ENCODE assay signal across 8 cellular contexts in the genomic region with DNA sequence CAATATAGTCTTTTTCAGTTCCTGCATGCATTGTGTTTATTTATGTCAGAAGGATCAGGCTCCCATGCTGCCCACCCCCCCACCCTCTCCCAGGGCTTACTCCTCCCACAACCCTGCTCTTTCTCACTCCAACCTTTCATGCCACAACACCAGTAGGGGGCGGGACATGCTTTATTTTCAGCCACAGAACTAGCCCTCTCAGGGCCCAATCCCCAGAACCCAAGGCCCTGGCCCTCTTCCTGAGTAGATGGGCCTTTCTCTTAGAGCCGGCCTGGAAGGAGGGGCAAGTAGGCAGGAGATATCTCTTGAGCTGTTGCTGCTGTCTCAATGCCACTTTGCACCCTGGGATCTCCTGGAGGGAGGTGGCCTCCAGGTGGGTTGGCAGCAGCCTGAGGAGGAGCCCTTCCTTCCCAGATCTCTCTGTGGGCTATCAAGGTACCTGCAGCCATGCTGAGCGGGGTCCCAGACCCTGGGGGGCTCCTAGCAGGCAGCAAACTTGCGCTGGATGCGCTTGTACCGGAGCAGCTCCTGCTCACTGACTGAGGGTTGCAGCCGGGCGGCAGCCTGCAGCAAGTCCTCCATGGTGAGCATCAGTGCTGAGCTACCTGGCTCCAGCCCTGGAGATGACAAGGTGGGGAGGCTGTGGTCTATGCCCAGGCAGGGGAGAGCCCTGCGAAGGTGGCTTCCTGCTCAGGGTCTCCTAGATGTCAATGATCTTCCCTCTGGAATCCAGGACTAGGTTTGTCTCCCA. TPM values are rescaled to one million over a fixed set of nuclear protein-coding genes. Genes with fewer than 3 reads are reported as not detected.
DNase-seq lines count a peak whose midpoint lies in the region; ATAC-seq and TF ChIP-seq lines count a peak whose summit lies in the region.

No MANE protein-coding gene starts in this region.

- no peak for ATAC-seq in upper lobe of right lung
- no peak for ATAC-seq in HG02678 (IDR thresholded peaks at IDR 0.05; ENCODE audit: unreplicated experiment)

- TF ChIP-seq CTCF in AG09319 (IDR thresholded peaks at IDR 0.05; ENCODE audit: low read depth, low read length) (peak; percentile 17), GM12874 (IDR thresholded peaks at IDR 0.05; ENCODE audit: insufficient read depth, low read depth, low read length) (peak; percentile 26; the same call in 1 of the 2 replicates), chondrocyte (IDR thresholded peaks at IDR 0.05) (peak; percentile 64), upper lobe of right lung (IDR thresholded peaks at IDR 0.05) (no peak)

- H3K4me1 Mint-ChIP-seq in chondrocyte (ENCODE audit: low read depth): peaks cover 19% of the 10 kb centered on the region

- H3K9me3 ChIP-seq in upper lobe of right lung: no peaks in the 10 kb centered on the region

- no peak overlapping the region for H3K27ac ChIP-seq in upper lobe of right lung

- H3K27ac Mint-ChIP-seq in chondrocyte (ENCODE audit: unreplicated experiment): no peak overlapping the region

- no peak overlapping the region for H3K4me3 ChIP-seq in upper lobe of right lung

- H3K27me3 ChIP-seq in upper lobe of right lung: no peaks in the 10 kb centered on the region

- H3K36me3 Mint-ChIP-seq in chondrocyte (ENCODE audit: low read depth): peaks cover 11% of the 10 kb centered on the region

- H3K9me3 Mint-ChIP-seq in chondrocyte (ENCODE audit: low read depth): no peaks in the 10 kb centered on the region

- no peak overlapping the region for H3K4me3 Mint-ChIP-seq in chondrocyte (ENCODE audit: unreplicated experiment)

- DNase-seq in AG09319 (ENCODE audit: extremely low read depth, low read depth) (no peak), OCI-M1 (lab: John Stamatoyannopoulos, UW) (peak; percentile 89), chondrocyte (ENCODE audit: low spot score) (no peak), upper lobe of right lung (no peak)
- DNase-seq in stimulated activated CD4-positive, alpha-beta T cell treated with anti-CD3 and anti-CD28 coated beads, Interleukin-4, amount 100 ng/mL, for 24 hours: peak; percentile 41
- no peak for DNase-seq in NK-92 treated with Interleukin-12 subunit alpha and Interleukin-12 subunit beta, amount 100 ng/mL, for 24 hours (lab: John Stamatoyannopoulos, UW)

- H3K36me3 ChIP-seq in upper lobe of right lung: peaks cover 53% of the 10 kb centered on the region

- no peaks in the 10 kb centered on the region for H3K27me3 Mint-ChIP-seq in chondrocyte (ENCODE audit: low read depth)

- intact Hi-C loops in upper lobe of right lung (cut with DNase I): no loop called here

- peaks cover 19% of the 10 kb centered on the region for H3K4me1 ChIP-seq in upper lobe of right lung

RNA-seq across cellular contexts. Expression of gene GNMT, which starts 3.5 kb away (rescaled TPM):
- total RNA-seq in chondrocyte (0.53 TPM in 1 of 3 replicates, not detected in the others), upper lobe of right lung (1.4 TPM)

RNA-seq across cellular contexts. Expression of gene PEX6, which starts 15.0 kb away (rescaled TPM):
- total RNA-seq in chondrocyte (16.0 to 30.5 TPM (median 17.0 TPM) in 3 replicates), upper lobe of right lung (30.4 TPM)

RNA-seq across cellular contexts. Expression of gene PPP2R5D, which starts 20.3 kb away (rescaled TPM):
- total RNA-seq in chondrocyte (34.0 to 40.4 TPM (median 39.3 TPM) in 3 replicates), upper lobe of right lung (24.1 TPM)

RNA-seq across cellular contexts. Expression of gene CNPY3, which starts 34.8 kb away (rescaled TPM):
- total RNA-seq in chondrocyte (41.0 to 57.9 TPM (median 45.5 TPM) in 3 replicates), upper lobe of right lung (63.7 TPM)

RNA-seq across cellular contexts. Expression of gene PTCRA, which starts 48.2 kb away (rescaled TPM):
- total RNA-seq in chondrocyte: not detected in 3 replicates
- 5.0 TPM for total RNA-seq in upper lobe of right lung

Comparison
In these comparisons a context has a peak if more than half of its experiments do, and no peak if none do; other contexts are left out.
1. DNase-seq: peak in OCI-M1 (single experiment) and stimulated activated CD4-positive, alpha-beta T cell treated with anti-CD3 and anti-CD28 coated beads, Interleukin-4, amount 100 ng/mL, for 24 hours (single experiment); none in AG09319 (single experiment), chondrocyte (single experiment), NK-92 treated with Interleukin-12 subunit alpha and Interleukin-12 subunit beta, amount 100 ng/mL, for 24 hours (single experiment) and upper lobe of right lung (single experiment).